In the genomic region with DNA sequence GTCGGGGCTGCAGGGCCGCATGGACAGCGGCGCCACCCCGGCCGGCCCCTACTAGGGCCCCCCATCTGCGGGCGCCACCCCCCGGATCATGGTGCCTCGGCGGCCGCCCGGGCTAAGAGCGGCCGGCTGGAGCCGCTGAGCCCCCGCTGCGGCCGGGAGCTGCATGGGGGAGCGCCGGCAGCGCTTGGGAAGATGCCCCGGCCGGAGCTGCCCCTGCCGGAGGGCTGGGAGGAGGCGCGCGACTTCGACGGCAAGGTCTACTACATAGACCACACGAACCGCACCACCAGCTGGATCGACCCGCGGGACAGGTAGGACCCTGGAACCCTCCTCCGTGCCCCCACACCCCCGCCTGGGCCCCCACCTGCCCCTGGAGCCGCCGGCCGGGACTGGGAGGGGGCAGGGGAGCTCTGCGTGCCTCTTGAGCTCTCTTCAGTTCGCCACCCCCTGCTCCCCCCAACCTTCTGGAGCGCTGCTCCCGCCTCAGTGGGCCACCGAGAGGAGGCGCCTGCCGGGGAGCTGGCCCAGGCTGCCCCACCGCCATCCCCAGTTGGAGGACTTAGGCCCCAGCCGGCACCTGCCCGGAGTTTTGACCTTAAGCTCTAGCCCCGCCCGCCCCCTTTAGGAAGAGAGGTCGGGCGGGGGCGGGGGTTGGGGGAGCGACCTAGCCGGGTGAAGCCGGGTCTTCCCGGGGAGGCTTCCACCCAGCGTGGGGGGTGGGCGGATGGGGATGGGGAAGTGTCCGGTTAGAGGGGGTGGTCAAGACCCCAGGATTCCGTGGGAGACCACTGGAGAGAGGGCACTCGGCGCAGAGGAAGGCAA, we compare ENCODE assay signal across 8 cellular contexts. TPM values are rescaled to one million over a fixed set of nuclear protein-coding genes. Genes with fewer than 3 reads are reported as not detected.
DNase-seq lines count a peak whose midpoint lies in the region; ATAC-seq and TF ChIP-seq lines count a peak whose summit lies in the region.

No MANE protein-coding gene starts in this region.

- no peak overlapping the region for H3K27ac Mint-ChIP-seq in activated naive CD4-positive, alpha-beta T cell treated with anti-CD3 and anti-CD28 coated beads, Interleukin-2, amount 10 ng/mL, durations not matched to agents 7 days and 5 days
- H3K27ac Mint-ChIP-seq in activated B cell treated with CpG ODN at 0.5 μM for 24 hours = no peak overlapping the region

- intact Hi-C loops in activated B cell treated with CpG ODN at 0.5 μM for 24 hours (cut with micrococcal nuclease) = loop anchor here (1.0 to 5.0 kb wide), 4 partner anchors 23 to 1345 kb away; partner anchors contain the start of genes DOCK2, PANK3 and RARS1

- TF ChIP-seq CTCF in activated B cell treated with CpG ODN at 0.5 μM for 24 hours (IDR thresholded peaks at IDR 0.05) (no peak), suprapubic skin (IDR thresholded peaks at IDR 0.05) (no peak)

- H3K27me3 ChIP-seq in iPS DF 6.9 (ENCODE audit: control insufficient read depth, insufficient read depth, low read length) (no peaks in the 10 kb centered on the region), suprapubic skin (peaks cover 32% of the 10 kb centered on the region)

- H3K4me3 Mint-ChIP-seq in activated naive CD4-positive, alpha-beta T cell treated with anti-CD3 and anti-CD28 coated beads, Interleukin-2, amount 10 ng/mL, durations not matched to agents 7 days and 5 days = peak overlapping the region; percentile 38
- H3K4me3 Mint-ChIP-seq in activated B cell treated with CpG ODN at 0.5 μM for 24 hours = peak overlapping the region; percentile 38

- DNase-seq in activated naive CD4-positive, alpha-beta T cell treated with anti-CD3 and anti-CD28 coated beads, Interleukin-2, amount 10 ng/mL, durations not matched to agents 7 days and 5 days = peak; percentile 23
- DNase-seq in activated naive CD4-positive, alpha-beta T cell treated with Interleukin-2 at 50 U/mL for 16 hours = no peak
- DNase-seq in activated B cell treated with CpG ODN at 0.5 μM for 24 hours (no peak), iPS DF 6.9 (ENCODE audit: low read depth, low spot score) (no peak), suprapubic skin (ENCODE audit: low spot score in 2 of 2) (no peak), NCI-H187 (lab: John Stamatoyannopoulos, UW) (no peak), Ammon's horn (ENCODE audit: low spot score) (no peak)

- peak; percentile 22 for ATAC-seq in HG03103 (IDR thresholded peaks at IDR 0.05; ENCODE audit: low read depth, unreplicated experiment)
- no peak for ATAC-seq in activated B cell treated with CpG ODN at 0.5 μM for 24 hours (ENCODE audit: low read depth)

- peak overlapping the region; percentile 48 for H3K4me3 ChIP-seq in iPS DF 6.9 (ENCODE audit: low read length)
- peak overlapping the region; percentile 69 for H3K4me3 ChIP-seq in suprapubic skin

- H3K4me1 ChIP-seq in iPS DF 6.9 (ENCODE audit: control insufficient read depth, insufficient read depth, low read length) = peaks cover 6% of the 10 kb centered on the region
- peaks cover 40% of the 10 kb centered on the region for H3K4me1 ChIP-seq in suprapubic skin

- H3K36me3 ChIP-seq in iPS DF 6.9 (ENCODE audit: control insufficient read depth, insufficient read depth, low read length) (no peaks in the 10 kb centered on the region), suprapubic skin (no peaks in the 10 kb centered on the region)

- peaks cover 10% of the 10 kb centered on the region for H3K4me1 Mint-ChIP-seq in activated naive CD4-positive, alpha-beta T cell treated with anti-CD3 and anti-CD28 coated beads, Interleukin-2, amount 10 ng/mL, durations not matched to agents 7 days and 5 days
- peaks cover 25% of the 10 kb centered on the region for H3K4me1 Mint-ChIP-seq in activated B cell treated with CpG ODN at 0.5 μM for 24 hours

- WGBS in iPS DF 6.9 (ENCODE audit: insufficient coverage, insufficient read length) = no CpG with 5 or more reads among the region's 65 CpGs
- WGBS in suprapubic skin = 8% methylated on average over 32 of the region's 65 CpGs

- no peaks in the 10 kb centered on the region for H3K36me3 Mint-ChIP-seq in activated naive CD4-positive, alpha-beta T cell treated with anti-CD3 and anti-CD28 coated beads, Interleukin-2, amount 10 ng/mL, durations not matched to agents 7 days and 5 days
- H3K36me3 Mint-ChIP-seq in activated B cell treated with CpG ODN at 0.5 μM for 24 hours (ENCODE audit: low read depth) = no peaks in the 10 kb centered on the region

- no peaks in the 10 kb centered on the region for H3K9me3 Mint-ChIP-seq in activated naive CD4-positive, alpha-beta T cell treated with anti-CD3 and anti-CD28 coated beads, Interleukin-2, amount 10 ng/mL, durations not matched to agents 7 days and 5 days
- no peaks in the 10 kb centered on the region for H3K9me3 Mint-ChIP-seq in activated B cell treated with CpG ODN at 0.5 μM for 24 hours

- TF ChIP-seq EP300 in suprapubic skin (IDR thresholded peaks at IDR 0.05) = no peak

- CTCF ChIA-PET in activated naive CD4-positive, alpha-beta T cell treated with anti-CD3 and anti-CD28 coated beads, Interleukin-2, amount 10 ng/mL, durations not matched to agents 7 days and 5 days (lab: Charles Lee) = no interaction called here
- CTCF ChIA-PET in activated B cell treated with CpG ODN at 0.5 μM for 24 hours (lab: Charles Lee) = no interaction called here

- H3K27ac ChIP-seq in iPS DF 6.9 (ENCODE audit: low read length) = no peak overlapping the region
- peak overlapping the region; percentile 59 for H3K27ac ChIP-seq in suprapubic skin

- POLR2A ChIA-PET in activated B cell treated with CpG ODN at 0.5 μM for 24 hours (lab: Charles Lee) = no interaction called here

- TF ChIP-seq POLR2A in suprapubic skin (IDR thresholded peaks at IDR 0.05) = no peak

- H3K9me3 ChIP-seq in iPS DF 6.9 (ENCODE audit: control insufficient read depth, insufficient read depth, low read length) = no peaks in the 10 kb centered on the region
- no peaks in the 10 kb centered on the region for H3K9me3 ChIP-seq in suprapubic skin

- peaks cover 64% of the 10 kb centered on the region for H3K27me3 Mint-ChIP-seq in activated naive CD4-positive, alpha-beta T cell treated with anti-CD3 and anti-CD28 coated beads, Interleukin-2, amount 10 ng/mL, durations not matched to agents 7 days and 5 days
- peaks cover 16% of the 10 kb centered on the region for H3K27me3 Mint-ChIP-seq in activated B cell treated with CpG ODN at 0.5 μM for 24 hours

RNA-seq across cellular contexts. Expression of gene WWC1, which starts 0.7 kb away (rescaled TPM):
- total RNA-seq in activated B cell treated with CpG ODN at 0.5 μM for 24 hours (1.3 and 2.0 TPM in 2 replicates), suprapubic skin (10 to 100 TPM; 28.3 to 38.3 (median 31.6) TPM)
